Comparison of ENCODE assay signal across 8 cellular contexts in the genomic region with DNA sequence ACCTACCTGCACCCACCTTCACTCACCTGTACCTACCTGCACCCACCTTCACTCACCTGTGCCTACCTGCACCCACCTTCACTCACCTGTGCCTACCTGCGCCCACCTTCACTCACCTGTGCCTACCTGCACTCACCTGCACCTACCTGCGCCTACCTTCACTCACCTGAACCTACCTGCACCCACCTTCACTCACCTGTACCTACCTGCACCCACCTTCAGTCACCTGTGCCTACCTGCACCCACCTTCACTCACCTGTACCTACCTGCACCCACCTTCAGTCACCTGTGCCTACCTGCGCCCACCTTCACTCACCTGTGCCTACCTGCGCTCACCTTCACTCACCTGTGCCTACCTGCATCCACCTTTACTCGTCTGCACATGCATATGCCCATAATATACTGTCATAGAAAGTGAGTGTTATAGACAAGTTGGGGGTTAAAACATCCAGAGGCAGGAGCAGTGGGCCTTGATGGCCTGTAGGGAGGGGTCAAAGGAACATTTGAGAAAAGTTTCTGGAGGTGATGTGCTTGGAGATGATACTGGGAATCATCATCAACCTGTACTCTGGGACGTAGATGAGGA.
DNase-seq lines count a peak whose midpoint lies in the region; ATAC-seq and TF ChIP-seq lines count a peak whose summit lies in the region.
"Not testable (repeated sequence)": the region's sequence is repeated elsewhere in the genome, so short reads cannot be mapped to it uniquely, and the experiment has no call there.

No MANE protein-coding gene starts in this region.

- POLR2A ChIA-PET in activated CD4-positive, alpha-beta memory T cell treated with anti-CD3 and anti-CD28 coated beads for 36 hours (lab: Charles Lee); naive thymus-derived CD4-positive, alpha-beta T cell (lab: Charles Lee): not testable (repeated sequence)

- not testable (repeated sequence) for H3K4me1 ChIP-seq in naive thymus-derived CD4-positive, alpha-beta T cell (ENCODE audit: control insufficient read depth in 2 of 2, insufficient read depth in 2 of 2, low read length in 2 of 2)

- intact Hi-C loops in CD14-positive monocyte (cut with micrococcal nuclease); activated CD4-positive, alpha-beta memory T cell treated with anti-CD3 and anti-CD28 coated beads for 36 hours (cut with micrococcal nuclease); naive thymus-derived CD4-positive, alpha-beta T cell (cut with micrococcal nuclease): not testable (repeated sequence)

- peaks cover 2 to 16% (median 6%) of the 10 kb centered on the region in 7 donors for H3K9me3 Mint-ChIP-seq in CD14-positive monocyte
- H3K9me3 Mint-ChIP-seq in HFFc6: peaks cover 48% of the 10 kb centered on the region
- H3K9me3 Mint-ChIP-seq in T-helper 1 cell treated with Interleukin-12 subunit alpha and Interleukin-12 subunit beta and Interleukin-4 antibody, amounts not matched to agents 30 μg/mL and 1 μg/mL, for 36 hours: peaks cover 11% of the 10 kb centered on the region
- peaks cover 15% of the 10 kb centered on the region for H3K9me3 Mint-ChIP-seq in activated CD4-positive, alpha-beta memory T cell treated with anti-CD3 and anti-CD28 coated beads for 36 hours
- not testable (repeated sequence) for H3K9me3 Mint-ChIP-seq in activated naive CD4-positive, alpha-beta T cell treated with anti-CD3 and anti-CD28 coated beads, Interleukin-2, amount 50 U/mL, for 24 hours; chondrocyte (ENCODE audit: low read depth)
- H3K9me3 Mint-ChIP-seq in naive thymus-derived CD4-positive, alpha-beta T cell: peaks cover 1 to 15% (median 5%) of the 10 kb centered on the region in 11 donors
- H3K9me3 Mint-ChIP-seq in type B pancreatic cell: peaks cover 10% of the 10 kb centered on the region

- not testable (repeated sequence) for H3K4me3 ChIP-seq in naive thymus-derived CD4-positive, alpha-beta T cell (ENCODE audit: low read length)

- ATAC-seq in naive thymus-derived CD4-positive, alpha-beta T cell: not testable (repeated sequence)

- not testable (repeated sequence) for H3K27ac ChIP-seq in naive thymus-derived CD4-positive, alpha-beta T cell (ENCODE audit: low read depth, low read length)

- H3K27me3 ChIP-seq in naive thymus-derived CD4-positive, alpha-beta T cell (ENCODE audit: control insufficient read depth in 2 of 2, insufficient read depth in 2 of 2, low read length in 2 of 2): not testable (repeated sequence)

- DNase-seq in CD14-positive monocyte (ENCODE audit: low spot score); HFFc6; activated CD4-positive, alpha-beta memory T cell treated with anti-CD3 and anti-CD28 coated beads for 36 hours; chondrocyte (ENCODE audit: low spot score); naive thymus-derived CD4-positive, alpha-beta T cell; type B pancreatic cell (ENCODE audit: extremely low spot score, unreplicated experiment): not testable (repeated sequence)

- CTCF ChIA-PET in activated CD4-positive, alpha-beta memory T cell treated with anti-CD3 and anti-CD28 coated beads for 36 hours (lab: Charles Lee); naive thymus-derived CD4-positive, alpha-beta T cell (lab: Charles Lee): not testable (repeated sequence)

- not testable (repeated sequence) for H3K4me3 Mint-ChIP-seq in CD14-positive monocyte; T-helper 1 cell treated with Interleukin-12 subunit alpha and Interleukin-12 subunit beta and Interleukin-4 antibody, amounts not matched to agents 30 μg/mL and 1 μg/mL, for 36 hours; activated CD4-positive, alpha-beta memory T cell treated with anti-CD3 and anti-CD28 coated beads for 36 hours; activated naive CD4-positive, alpha-beta T cell treated with anti-CD3 and anti-CD28 coated beads, Interleukin-2, amount 50 U/mL, for 24 hours; chondrocyte (ENCODE audit: unreplicated experiment); naive thymus-derived CD4-positive, alpha-beta T cell
- H3K4me3 Mint-ChIP-seq in HFFc6 (peak overlapping the region; percentile 16; the same call in 1 of the 2 replicates), type B pancreatic cell (peak overlapping the region; percentile 18)

- H3K27me3 Mint-ChIP-seq in CD14-positive monocyte (ENCODE audit: low read depth in 3 of 3): peaks cover 1 to 20% (median 13%) of the 10 kb centered on the region in 3 donors
- not testable (repeated sequence) for H3K27me3 Mint-ChIP-seq in HFFc6 (ENCODE audit: insufficient read depth); T-helper 1 cell treated with Interleukin-12 subunit alpha and Interleukin-12 subunit beta and Interleukin-4 antibody, amounts not matched to agents 30 μg/mL and 1 μg/mL, for 36 hours (ENCODE audit: low read depth); activated CD4-positive, alpha-beta memory T cell treated with anti-CD3 and anti-CD28 coated beads for 36 hours; activated naive CD4-positive, alpha-beta T cell treated with anti-CD3 and anti-CD28 coated beads, Interleukin-2, amount 50 U/mL, for 24 hours; chondrocyte (ENCODE audit: low read depth); naive thymus-derived CD4-positive, alpha-beta T cell; type B pancreatic cell

- not testable (repeated sequence) for H3K9me3 ChIP-seq in naive thymus-derived CD4-positive, alpha-beta T cell (ENCODE audit: control insufficient read depth in 2 of 3, low read length in 3 of 3)

- peak overlapping the region in 5 of 7 donors; percentile 20 to 83 (median 58) for H3K27ac Mint-ChIP-seq in CD14-positive monocyte
- peak overlapping the region; percentile 32; the same call in 1 of the 2 replicates for H3K27ac Mint-ChIP-seq in HFFc6
- peak overlapping the region; percentile 74 for H3K27ac Mint-ChIP-seq in T-helper 1 cell treated with Interleukin-12 subunit alpha and Interleukin-12 subunit beta and Interleukin-4 antibody, amounts not matched to agents 30 μg/mL and 1 μg/mL, for 36 hours
- H3K27ac Mint-ChIP-seq in activated CD4-positive, alpha-beta memory T cell treated with anti-CD3 and anti-CD28 coated beads for 36 hours: peak overlapping the region; percentile 25
- H3K27ac Mint-ChIP-seq in activated naive CD4-positive, alpha-beta T cell treated with anti-CD3 and anti-CD28 coated beads, Interleukin-2, amount 50 U/mL, for 24 hours: peak overlapping the region; percentile 31
- peak overlapping the region; percentile 52 for H3K27ac Mint-ChIP-seq in chondrocyte (ENCODE audit: unreplicated experiment)
- peak overlapping the region in 5 of 9 donors; percentile 6 to 77 (median 58) for H3K27ac Mint-ChIP-seq in naive thymus-derived CD4-positive, alpha-beta T cell
- peak overlapping the region; percentile 46 for H3K27ac Mint-ChIP-seq in type B pancreatic cell

- H3K36me3 ChIP-seq in naive thymus-derived CD4-positive, alpha-beta T cell (ENCODE audit: control insufficient read depth in 2 of 3, insufficient read depth in 3 of 3, low read length in 3 of 3): not testable (repeated sequence)

- not testable (repeated sequence) for H3K4me1 Mint-ChIP-seq in CD14-positive monocyte; HFFc6 (ENCODE audit: low read depth); T-helper 1 cell treated with Interleukin-12 subunit alpha and Interleukin-12 subunit beta and Interleukin-4 antibody, amounts not matched to agents 30 μg/mL and 1 μg/mL, for 36 hours (ENCODE audit: low read depth); chondrocyte (ENCODE audit: low read depth)
- H3K4me1 Mint-ChIP-seq in activated CD4-positive, alpha-beta memory T cell treated with anti-CD3 and anti-CD28 coated beads for 36 hours (ENCODE audit: low read depth): peaks cover 19% of the 10 kb centered on the region
- H3K4me1 Mint-ChIP-seq in activated naive CD4-positive, alpha-beta T cell treated with anti-CD3 and anti-CD28 coated beads, Interleukin-2, amount 50 U/mL, for 24 hours: peaks cover 33% of the 10 kb centered on the region
- H3K4me1 Mint-ChIP-seq in naive thymus-derived CD4-positive, alpha-beta T cell: peaks cover 0 to 20% (median 5%) of the 10 kb centered on the region in 7 donors
- H3K4me1 Mint-ChIP-seq in type B pancreatic cell (ENCODE audit: unreplicated experiment): peaks cover 15% of the 10 kb centered on the region

- TF ChIP-seq CTCF in CD14-positive monocyte (IDR thresholded peaks at IDR 0.05); HFFc6 (IDR thresholded peaks at IDR 0.05); chondrocyte (IDR thresholded peaks at IDR 0.05); type B pancreatic cell (conservative IDR thresholded peaks at IDR 0.05): not testable (repeated sequence)

- not testable (repeated sequence) for H3K36me3 Mint-ChIP-seq in CD14-positive monocyte; HFFc6 (ENCODE audit: low read depth); T-helper 1 cell treated with Interleukin-12 subunit alpha and Interleukin-12 subunit beta and Interleukin-4 antibody, amounts not matched to agents 30 μg/mL and 1 μg/mL, for 36 hours (ENCODE audit: low read depth); activated CD4-positive, alpha-beta memory T cell treated with anti-CD3 and anti-CD28 coated beads for 36 hours; activated naive CD4-positive, alpha-beta T cell treated with anti-CD3 and anti-CD28 coated beads, Interleukin-2, amount 50 U/mL, for 24 hours; chondrocyte (ENCODE audit: low read depth); type B pancreatic cell
- H3K36me3 Mint-ChIP-seq in naive thymus-derived CD4-positive, alpha-beta T cell: peaks cover 4 to 10% (median 4%) of the 10 kb centered on the region in 5 donors
